ENCODE assay signal across 21 cellular contexts in the genomic region with DNA sequence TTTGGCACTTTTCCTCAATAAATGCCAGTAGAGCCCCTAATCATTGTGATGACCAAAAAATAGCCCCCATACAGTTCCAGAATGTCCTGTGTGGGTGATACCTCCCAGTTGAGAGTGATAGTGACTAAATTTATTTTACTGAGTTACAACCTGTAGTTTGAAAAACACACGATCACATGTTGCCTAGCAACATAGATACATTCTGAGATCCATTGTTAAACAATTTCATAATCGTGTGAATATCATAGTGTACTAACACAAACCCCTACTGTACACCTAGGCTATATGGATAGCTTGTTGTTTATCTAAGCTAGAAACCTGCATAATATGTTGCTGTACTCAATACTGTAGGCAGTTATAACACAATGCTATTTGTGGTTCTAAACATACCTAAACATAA. TPM values are rescaled to one million over a fixed set of nuclear protein-coding genes. Genes with fewer than 3 reads are reported as not detected.
A peak's percentile ranks its signal among the peaks of the same experiment; 100 is the strongest.
DNase-seq lines count a peak whose midpoint lies in the region; ATAC-seq and TF ChIP-seq lines count a peak whose summit lies in the region.
"Had no signal": no experiment of that assay in that cellular context is flagged by ENCODE, and none has a peak within 500 bp of the region (broad histone marks: within the 10 kb centered on the region; RNA-seq: fewer than 3 reads in every experiment).

No MANE protein-coding gene starts in this region.

- peaks cover 3% of the 10 kb centered on the region for H3K36me3 ChIP-seq in mammary epithelial cell (ENCODE audit: insufficient read depth, low read length)
- H3K36me3 ChIP-seq in IMR-90 (ENCODE audit: control insufficient read depth, insufficient read depth, low read length): no peaks in the 10 kb centered on the region
- H3K36me3 ChIP-seq: prostate gland, thyroid gland had no signal

- TF ChIP-seq RAD21 in IMR-90 (IDR thresholded peaks at IDR 0.05; ENCODE audit: low read length): no peak

- no peak for ATAC-seq in IMR-90 (ENCODE audit: low read depth)
- ATAC-seq in activated naive CD8-positive, alpha-beta T cell treated with anti-CD3 and anti-CD28 coated beads, Interleukin-2, amount 50 U/mL, for 24 hours: no peak
- ATAC-seq in naive thymus-derived CD8-positive, alpha-beta T cell: peak; percentile 28 to 67
- ATAC-seq: esophagus mucosa had no signal

- H3K4me2 ChIP-seq in mammary epithelial cell (ENCODE audit: insufficient read depth, low read depth, low read length): no peak overlapping the region
- no peak overlapping the region for H3K4me2 ChIP-seq in IMR-90 (ENCODE audit: low read depth, low read length)

- no peak overlapping the region for H3K4ac ChIP-seq in IMR-90 (ENCODE audit: low read depth, low read length)

- no peak overlapping the region for H3K18ac ChIP-seq in IMR-90 (ENCODE audit: low read depth, low read length)

- no peak overlapping the region for H3K14ac ChIP-seq in IMR-90 (replicated peaks; ENCODE audit: low read depth, low read length)

- H4K91ac ChIP-seq in IMR-90 (ENCODE audit: insufficient read depth, low read depth, low read length): no peak overlapping the region

- H3K23ac ChIP-seq in IMR-90 (ENCODE audit: low read depth, low read length): no peak overlapping the region

- H3K27me3 Mint-ChIP-seq in MCF 10A (ENCODE audit: insufficient read depth, unreplicated experiment): no peaks in the 10 kb centered on the region
- H3K27me3 Mint-ChIP-seq in activated naive CD8-positive, alpha-beta T cell treated with anti-CD3 and anti-CD28 coated beads, Interleukin-2, amount 50 U/mL, for 24 hours: no peaks in the 10 kb centered on the region
- no peaks in the 10 kb centered on the region for H3K27me3 Mint-ChIP-seq in naive thymus-derived CD8-positive, alpha-beta T cell
- H3K27me3 Mint-ChIP-seq: brain had no signal

- H2AFZ ChIP-seq in mammary epithelial cell (ENCODE audit: low read depth, low read length) (no peak overlapping the region), IMR-90 (replicated peaks; ENCODE audit: low read length, poor library complexity) (no peak overlapping the region)

- H3K9ac ChIP-seq in mammary epithelial cell (ENCODE audit: insufficient read depth, low read length) (no peak overlapping the region), IMR-90 (ENCODE audit: low read depth, low read length) (no peak overlapping the region)

- DNase-seq in mammary epithelial cell: peak; percentile 61
- DNase-seq in MCF 10A (ENCODE audit: unreplicated experiment): no peak
- no peak for DNase-seq in IMR-90
- DNase-seq in activated naive CD8-positive, alpha-beta T cell treated with anti-CD3 and anti-CD28 coated beads, Interleukin-2, amount 50 U/mL, for 24 hours: no peak
- no peak for DNase-seq in naive thymus-derived CD8-positive, alpha-beta T cell
- DNase-seq in activated CD8-positive, alpha-beta memory T cell treated with anti-CD3 and anti-CD28 coated beads for 24 hours: no peak
- no peak for DNase-seq in stimulated activated CD4-positive, alpha-beta T cell treated with anti-CD3 and anti-CD28 coated beads, Interleukin-15, amount 100 ng/mL, for 24 hours
- DNase-seq: activated CD4-positive, alpha-beta T cell treated with anti-CD3 and anti-CD28 coated beads, Interleukin-2, amount 50 U/mL, for 1 hour; activated effector memory CD4-positive, alpha-beta T cell treated with anti-CD3 and anti-CD28 coated beads, Interleukin-2, amount 50 U/mL, for 16 hours; AML-193; GF-D8; NCI-H1694 treated with DMSO at 0.1 percent for 48 hours; NCI-H446 treated with DMSO at 0.1 percent for 48 hours; SJCRH30; small intestine; T1000; thyroid gland had no signal

- peaks cover 3% of the 10 kb centered on the region for H4K20me1 ChIP-seq in mammary epithelial cell (ENCODE audit: insufficient read depth, low read length)
- H4K20me1 ChIP-seq in IMR-90 (ENCODE audit: insufficient read depth, low read length): peaks cover 67% of the 10 kb centered on the region

- peak overlapping the region; percentile 25 for H2BK5ac ChIP-seq in IMR-90 (ENCODE audit: low read depth, low read length, poor library complexity, severe bottlenecking)

- H3K4me3 ChIP-seq in mammary epithelial cell (replicated peaks in 1 of 3; ENCODE audit: insufficient read depth in 1 of 3, low read depth in 2 of 3, low read length in 3 of 3) (no peak overlapping the region), IMR-90 (ENCODE audit: insufficient read depth, low read depth, low read length) (no peak overlapping the region)
- H3K4me3 ChIP-seq: prostate gland, SJCRH30, thyroid gland had no signal

- H3K9me3 ChIP-seq in mammary epithelial cell (replicated peaks; ENCODE audit: insufficient read depth, low read length): no peaks in the 10 kb centered on the region
- no peaks in the 10 kb centered on the region for H3K9me3 ChIP-seq in IMR-90 (ENCODE audit: control insufficient read depth, insufficient read depth, low read length)
- H3K9me3 ChIP-seq: prostate gland, SJCRH30, thyroid gland had no signal

- peaks cover 99% of the 10 kb centered on the region for H3K79me2 ChIP-seq in mammary epithelial cell (ENCODE audit: insufficient read depth, low read length)

- dilution Hi-C loops in mammary epithelial cell (cut with HindIII; ENCODE audit: low sequenced_read_pairs) (loop anchor here (5.0 kb wide), 1 partner anchor 44 kb away; no protein-coding TSS in a partner anchor), IMR-90 (cut with HindIII; ENCODE audit: low sequenced_read_pairs, unreplicated experiment) (no loop called here)

- H2BK20ac ChIP-seq in IMR-90 (ENCODE audit: low read depth, low read length): no peak overlapping the region

- H3K56ac ChIP-seq in IMR-90 (ENCODE audit: extremely low read depth, insufficient read depth, low read length): no peak overlapping the region

- H2AK5ac ChIP-seq in IMR-90 (ENCODE audit: low read depth, low read length): no peak overlapping the region

- no peak overlapping the region for H2BK15ac ChIP-seq in IMR-90 (ENCODE audit: low read depth, low read length)

- 15% methylated on average over 2 of the region's 2 CpGs for WGBS in mammary epithelial cell (ENCODE audit: low coverage, missing lambda C conversion rate)
- WGBS in IMR-90 (ENCODE audit: extremely low coverage in 2 of 2, insufficient read length in 1 of 2), 2 experiments: no CpG with 5 or more reads among the region's 2 CpGs

- no peak for TF ChIP-seq POLR2A in IMR-90 (IDR thresholded peaks at IDR 0.05; ENCODE audit: low read depth, low read length)

- H4K8ac ChIP-seq in IMR-90 (ENCODE audit: low read depth in 2 of 2, low read length in 2 of 2): no peak overlapping the region

- H3K4me1 ChIP-seq in mammary epithelial cell (ENCODE audit: insufficient read depth, low read length) (peaks cover 14% of the 10 kb centered on the region), IMR-90 (ENCODE audit: control insufficient read depth, insufficient read depth, low read length) (peaks cover 7% of the 10 kb centered on the region)
- H3K4me1 ChIP-seq: prostate gland, SJCRH30 had no signal

- H4K5ac ChIP-seq in IMR-90 (ENCODE audit: low read depth, low read length): no peak overlapping the region

- POLR2A ChIA-PET in MCF 10A (lab: Yijun Ruan, JAX) (interaction anchor here (1.0 to 1.9 kb wide), 3 partner anchors 14 to 32 kb away, joined by 3 to 7 read pairs (median 3); no protein-coding TSS in a partner anchor), IMR-90 (lab: Charles Lee; ENCODE audit: unreplicated experiment) (no interaction called here)
- POLR2A ChIA-PET in naive thymus-derived CD8-positive, alpha-beta T cell (lab: Charles Lee): interaction anchor here (0.6 kb wide), 2 partner anchors 30 to 122 kb away, joined by 3 read pairs; no protein-coding TSS in a partner anchor

- peak overlapping the region; percentile 50 for H3K27ac ChIP-seq in mammary epithelial cell (ENCODE audit: insufficient read depth, low read depth, low read length)
- no peak overlapping the region for H3K27ac ChIP-seq in IMR-90 (ENCODE audit: insufficient read depth, low read length)
- H3K27ac ChIP-seq: prostate gland, SJCRH30, thyroid gland had no signal

- no peak overlapping the region for H3K4me3 Mint-ChIP-seq in MCF 10A (ENCODE audit: unreplicated experiment)
- no peak overlapping the region for H3K4me3 Mint-ChIP-seq in activated naive CD8-positive, alpha-beta T cell treated with anti-CD3 and anti-CD28 coated beads, Interleukin-2, amount 50 U/mL, for 24 hours
- peak overlapping the region in 2 of 10 donors; percentile 18 to 26 for H3K4me3 Mint-ChIP-seq in naive thymus-derived CD8-positive, alpha-beta T cell
- H3K4me3 Mint-ChIP-seq: brain, nephron had no signal

- CTCF ChIA-PET in mammary epithelial cell (lab: Charles Lee; ENCODE audit: low non-redundant PET): no interaction called here
- CTCF ChIA-PET in MCF 10A (lab: Yijun Ruan, JAX): interaction anchor here (0.6 to 2.1 kb wide), 5 partner anchors 12 to 76 kb away, joined by 3 to 9 read pairs (median 5); no protein-coding TSS in a partner anchor
- CTCF ChIA-PET in IMR-90 (lab: Yijun Ruan, JAX): no interaction called here

- peaks cover 0 to 46% of the 10 kb centered on the region in 2 experiments for H3K79me1 ChIP-seq in IMR-90 (ENCODE audit: low read depth in 1 of 2, low read length in 2 of 2)

- H3K27ac Mint-ChIP-seq in MCF 10A (ENCODE audit: low read depth, unreplicated experiment): no peak overlapping the region
- H3K27ac Mint-ChIP-seq in activated naive CD8-positive, alpha-beta T cell treated with anti-CD3 and anti-CD28 coated beads, Interleukin-2, amount 50 U/mL, for 24 hours: peak overlapping the region; percentile 73
- H3K27ac Mint-ChIP-seq in naive thymus-derived CD8-positive, alpha-beta T cell: peak overlapping the region in 7 of 10 donors; percentile 12 to 75 (median 63)
- H3K27ac Mint-ChIP-seq: nephron had no signal

- in situ Hi-C loops in mammary epithelial cell (cut with MboI; ENCODE audit: low sequenced_read_pairs in 2 of 2) (no loop called here), IMR-90 (cut with MboI; ENCODE audit: low sequenced_read_pairs) (no loop called here)

- TF ChIP-seq CTCF in mammary epithelial cell (conservative IDR thresholded peaks at IDR 0.05 in 1 of 2, IDR thresholded peaks at IDR 0.05 in 1 of 2; ENCODE audit: extremely low read depth in 1 of 2, insufficient read depth in 1 of 2, low read depth in 1 of 2, low read length in 2 of 2) (no peak), MCF 10A (IDR thresholded peaks at IDR 0.05; ENCODE audit: unreplicated experiment) (no peak), IMR-90 (conservative IDR thresholded peaks at IDR 0.05; ENCODE audit: low read depth, low read length) (no peak)

- intact Hi-C loops in mammary epithelial cell (cut with micrococcal nuclease) (no loop called here), MCF 10A (cut with micrococcal nuclease) (no loop called here), IMR-90 (cut with micrococcal nuclease) (no loop called here)

- no TSS peak for BruUV-seq in mammary epithelial cell (replicated peaks; lab: Mats Ljungman, UMichigan)
- BruUV-seq in MCF 10A (replicated peaks; lab: Mats Ljungman, UMichigan): no TSS peak
- no TSS peak for BruUV-seq in IMR-90 (replicated peaks; lab: Mats Ljungman, UMichigan)

- H3K36me3 Mint-ChIP-seq in MCF 10A (ENCODE audit: insufficient read depth, unreplicated experiment): peaks cover 13% of the 10 kb centered on the region
- H3K36me3 Mint-ChIP-seq in activated naive CD8-positive, alpha-beta T cell treated with anti-CD3 and anti-CD28 coated beads, Interleukin-2, amount 50 U/mL, for 24 hours (ENCODE audit: low read depth): peaks cover 34% of the 10 kb centered on the region
- H3K36me3 Mint-ChIP-seq in naive thymus-derived CD8-positive, alpha-beta T cell: peaks cover 0 to 28% (median 5%) of the 10 kb centered on the region in 3 donors

- H2AK9ac ChIP-seq in IMR-90 (replicated peaks; ENCODE audit: low read depth, low read length, poor library complexity): no peak overlapping the region

- H2BK120ac ChIP-seq in IMR-90 (ENCODE audit: low read depth, low read length): no peak overlapping the region

- H3K9me3 Mint-ChIP-seq in MCF 10A (ENCODE audit: unreplicated experiment): no peaks in the 10 kb centered on the region
- no peaks in the 10 kb centered on the region for H3K9me3 Mint-ChIP-seq in activated naive CD8-positive, alpha-beta T cell treated with anti-CD3 and anti-CD28 coated beads, Interleukin-2, amount 50 U/mL, for 24 hours
- no peaks in the 10 kb centered on the region for H3K9me3 Mint-ChIP-seq in naive thymus-derived CD8-positive, alpha-beta T cell
- H3K9me3 Mint-ChIP-seq: nephron had no signal

- H3K4me1 Mint-ChIP-seq in MCF 10A (ENCODE audit: insufficient read depth, unreplicated experiment): peaks cover 5% of the 10 kb centered on the region
- peaks cover 79% of the 10 kb centered on the region for H3K4me1 Mint-ChIP-seq in activated naive CD8-positive, alpha-beta T cell treated with anti-CD3 and anti-CD28 coated beads, Interleukin-2, amount 50 U/mL, for 24 hours
- H3K4me1 Mint-ChIP-seq in naive thymus-derived CD8-positive, alpha-beta T cell: peaks cover 15 to 72% (median 51%) of the 10 kb centered on the region in 4 donors

- no peaks in the 10 kb centered on the region for H3K27me3 ChIP-seq in mammary epithelial cell (ENCODE audit: insufficient read depth, low read length)
- H3K27me3 ChIP-seq in IMR-90 (ENCODE audit: control insufficient read depth, insufficient read depth, low read length): no peaks in the 10 kb centered on the region
- H3K27me3 ChIP-seq: SJCRH30, thyroid gland had no signal

- peaks cover 7% of the 10 kb centered on the region for H3K9me1 ChIP-seq in IMR-90 (ENCODE audit: insufficient read depth, low read length)

RNA-seq across cellular contexts. Expression of a gene that starts 30.6 kb away (rescaled TPM):
- total RNA-seq in mammary epithelial cell (10 to 100 TPM; 73.2 to 94.7 TPM), MCF 10A (2022) (169 and 170 TPM in 2 replicates), IMR-90 (2012; rRNA removed) (108 and 118 TPM in 2 replicates)
- polyA plus RNA-seq in mammary epithelial cell (84.3 TPM), IMR-90 (2012; rRNA removed) (49.6 and 49.9 TPM in 2 replicates)
- polyA minus RNA-seq in mammary epithelial cell: 59.3 TPM
- polyA plus RNA-seq in IMR-90 (2012; cell fraction: cytosol; rRNA removed): 7.8 and 8.4 TPM in 2 replicates
- 5.9 and 39.0 TPM in 2 replicates for polyA plus RNA-seq in IMR-90 (2012; cell fraction: nucleus; rRNA removed; ENCODE audit: low replicate concordance)
- 10 to 100 TPM; 69.0 to 74.8 TPM for total RNA-seq in naive thymus-derived CD8-positive, alpha-beta T cell
- polyA plus RNA-seq in naive thymus-derived CD8-positive, alpha-beta T cell: 10 to 100 TPM; 13.3 to 30.2 (median 28.1) TPM

Comparison
In these comparisons a context has a peak if more than half of its experiments do, and no peak if none do; other contexts are left out.
1. ATAC-seq: peak in naive thymus-derived CD8-positive, alpha-beta T cell (2 of 2); none in IMR-90 (single experiment) and activated naive CD8-positive, alpha-beta T cell treated with anti-CD3 and anti-CD28 coated beads, Interleukin-2, amount 50 U/mL, for 24 hours (single experiment).